ENCODE assay signal across 10 cellular contexts in the genomic region with DNA sequence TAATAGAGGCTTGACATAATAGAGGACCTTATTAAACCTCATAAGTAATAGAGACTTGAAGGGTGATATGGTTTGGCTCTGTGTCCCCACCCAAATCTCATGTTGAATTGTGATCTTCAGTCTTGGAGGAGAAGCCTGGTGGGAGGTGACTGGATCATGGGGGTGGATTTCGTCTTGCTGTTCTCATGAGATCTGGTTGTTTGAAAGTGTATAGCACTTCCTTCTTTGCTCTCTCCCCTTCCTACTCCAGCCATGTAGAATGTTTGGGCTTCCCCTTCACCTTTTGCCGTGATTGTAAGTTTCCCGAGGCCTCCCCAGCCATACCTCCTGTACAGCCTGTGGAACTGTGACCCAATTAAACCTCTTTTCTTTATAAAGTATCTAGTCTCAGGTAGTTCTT. TPM values are rescaled to one million over a fixed set of nuclear protein-coding genes. Genes with fewer than 3 reads are reported as not detected.
DNase-seq lines count a peak whose midpoint lies in the region; ATAC-seq and TF ChIP-seq lines count a peak whose summit lies in the region.
"Had no signal": no experiment of that assay in that cellular context is flagged by ENCODE, and none has a peak within 500 bp of the region (broad histone marks: within the 10 kb centered on the region; RNA-seq: fewer than 3 reads in every experiment).

No MANE protein-coding gene starts in this region.

- H3K36me3 Mint-ChIP-seq in CD4-positive, alpha-beta T cell (ENCODE audit: low read depth): peaks cover 19% of the 10 kb centered on the region
- peaks cover 5% of the 10 kb centered on the region for H3K36me3 Mint-ChIP-seq in activated naive CD8-positive, alpha-beta T cell treated with anti-CD3 and anti-CD28 coated beads, Interleukin-2, amount 50 U/mL, for 24 hours (ENCODE audit: low read depth)

- no peak overlapping the region for H3K4me3 Mint-ChIP-seq in CD4-positive, alpha-beta T cell
- H3K4me3 Mint-ChIP-seq in activated naive CD8-positive, alpha-beta T cell treated with anti-CD3 and anti-CD28 coated beads, Interleukin-2, amount 50 U/mL, for 24 hours: peak overlapping the region; percentile 19

- H3K4me2 ChIP-seq in OCI-LY7 (ENCODE audit: low read length): no peak overlapping the region

- no peak overlapping the region for H3K4me3 ChIP-seq in OCI-LY7 (ENCODE audit: low read depth, low read length, poor library complexity, severe bottlenecking)

- POLR2A ChIA-PET in CD4-positive, alpha-beta T cell (lab: Charles Lee): no interaction called here
- POLR2A ChIA-PET in OCI-LY7 (lab: Charles Lee): no interaction called here

- no peaks in the 10 kb centered on the region for H3K9me3 Mint-ChIP-seq in CD4-positive, alpha-beta T cell
- H3K9me3 Mint-ChIP-seq in activated naive CD8-positive, alpha-beta T cell treated with anti-CD3 and anti-CD28 coated beads, Interleukin-2, amount 50 U/mL, for 24 hours: no peaks in the 10 kb centered on the region

- H3K9me3 ChIP-seq in CD4-positive, alpha-beta T cell (ENCODE audit: control insufficient read depth, low read length): no peaks in the 10 kb centered on the region
- no peaks in the 10 kb centered on the region for H3K9me3 ChIP-seq in OCI-LY7 (ENCODE audit: low read length)

- no TSS peak for BruUV-seq in OCI-LY7 (replicated peaks; lab: Mats Ljungman, UMichigan)

- CTCF ChIA-PET in CD4-positive, alpha-beta T cell (lab: Charles Lee): no interaction called here
- CTCF ChIA-PET in OCI-LY7 (lab: Charles Lee; ENCODE audit: unreplicated experiment): no interaction called here

- no peaks in the 10 kb centered on the region for H3K27me3 Mint-ChIP-seq in CD4-positive, alpha-beta T cell
- H3K27me3 Mint-ChIP-seq in activated naive CD8-positive, alpha-beta T cell treated with anti-CD3 and anti-CD28 coated beads, Interleukin-2, amount 50 U/mL, for 24 hours: no peaks in the 10 kb centered on the region

- H3K27ac ChIP-seq in CD4-positive, alpha-beta T cell (ENCODE audit: low read depth, low read length): no peak overlapping the region
- H3K27ac ChIP-seq in OCI-LY7 (ENCODE audit: low read depth, low read length, poor library complexity, severe bottlenecking): no peak overlapping the region

- intact Hi-C loops in CD4-positive, alpha-beta T cell (cut with DNase I, micrococcal nuclease): no loop called here
- intact Hi-C loops in OCI-LY7 (cut with micrococcal nuclease; ENCODE audit: unreplicated experiment): no loop called here

- 0 out of 2 replicates have a peak, but pooled peaks cover 5% of the 10 kb centered on the region for H4K20me1 ChIP-seq in OCI-LY7 (ENCODE audit: insufficient read depth, low read length)

- peaks cover 19% of the 10 kb centered on the region; the same call in 1 of the 2 replicates for H3K36me3 ChIP-seq in OCI-LY7 (ENCODE audit: insufficient read depth, low read length)

- peaks cover 15% of the 10 kb centered on the region; the same call in 1 of the 2 replicates for H3K79me2 ChIP-seq in OCI-LY7 (ENCODE audit: insufficient read depth, low read depth, low read length)

- H2AFZ ChIP-seq in OCI-LY7 (ENCODE audit: low read length): no peak overlapping the region

- no peaks in the 10 kb centered on the region for H3K4me1 ChIP-seq in OCI-LY7 (ENCODE audit: insufficient read depth, low read length, poor library complexity, severe bottlenecking)

- no peak for TF ChIP-seq CTCF in CD4-positive, alpha-beta T cell (IDR thresholded peaks at IDR 0.05)
- no peak for TF ChIP-seq CTCF in GM13976 (IDR thresholded peaks at IDR 0.05; ENCODE audit: borderline replicate concordance, control extremely low read depth, extremely low read depth, insufficient read depth, missing control alignments)
- no peak for TF ChIP-seq CTCF in OCI-LY7 (conservative IDR thresholded peaks at IDR 0.05; ENCODE audit: low read length)

- no peak for ATAC-seq in CD4-positive, alpha-beta T cell (ENCODE audit: poor library complexity)
- ATAC-seq in GM19023 (IDR thresholded peaks at IDR 0.05; ENCODE audit: unreplicated experiment) (peak; percentile 22), HG03039 (IDR thresholded peaks at IDR 0.05; ENCODE audit: unreplicated experiment) (peak; percentile 34)
- ATAC-seq in activated naive CD8-positive, alpha-beta T cell treated with anti-CD3 and anti-CD28 coated beads, Interleukin-2, amount 50 U/mL, for 24 hours: peak; percentile 2

- peaks cover 34% of the 10 kb centered on the region for H3K4me1 Mint-ChIP-seq in CD4-positive, alpha-beta T cell (ENCODE audit: low read depth)
- peaks cover 37% of the 10 kb centered on the region for H3K4me1 Mint-ChIP-seq in activated naive CD8-positive, alpha-beta T cell treated with anti-CD3 and anti-CD28 coated beads, Interleukin-2, amount 50 U/mL, for 24 hours

- H3K27me3 ChIP-seq in CD4-positive, alpha-beta T cell (ENCODE audit: control insufficient read depth, insufficient read depth, low read length): no peaks in the 10 kb centered on the region

- H3K9me2 ChIP-seq in OCI-LY7 (ENCODE audit: insufficient read depth, low read length): no peaks in the 10 kb centered on the region

- DNase-seq in CD4-positive, alpha-beta T cell: no peak
- no peak for DNase-seq in activated naive CD8-positive, alpha-beta T cell treated with anti-CD3 and anti-CD28 coated beads, Interleukin-2, amount 50 U/mL, for 24 hours
- DNase-seq in GM13976 (ENCODE audit: low spot score) (no peak), OCI-LY7 (ENCODE audit: low spot score) (no peak), SIG-M5 treated with dmso at 0.1 percent for 504 hours (lab: John Stamatoyannopoulos, UW; ENCODE audit: unreplicated experiment) (no peak), NCI-H2227 (lab: John Stamatoyannopoulos, UW; ENCODE audit: unreplicated experiment) (no peak)
- DNase-seq: NCI-H2081, SIG-M5 had no signal

- peak overlapping the region; percentile 70 for H3K27ac Mint-ChIP-seq in CD4-positive, alpha-beta T cell
- peak overlapping the region; percentile 86 for H3K27ac Mint-ChIP-seq in activated naive CD8-positive, alpha-beta T cell treated with anti-CD3 and anti-CD28 coated beads, Interleukin-2, amount 50 U/mL, for 24 hours

- in situ Hi-C loops in GM13976 (cut with MboI; ENCODE audit: low sequenced_read_pairs, unreplicated experiment): loop anchor here (10.0 kb wide), 1 partner anchor 228 kb away; a partner anchor contains a TSS

RNA-seq across cellular contexts. Expression of a gene that starts 8.6 kb away (rescaled TPM):
- 1 to 10 TPM; 4.2 TPM for total RNA-seq in CD4-positive, alpha-beta T cell
- total RNA-seq in OCI-LY7 (2014; rRNA removed; shearing (Covaris generic)): 11.9 and 12.6 TPM in 2 replicates
- total RNA-seq in OCI-LY7 (2022): 5.4 and 6.6 TPM in 2 replicates

RNA-seq across cellular contexts. Expression of a gene that starts 41.2 kb away (rescaled TPM):
- 100 to 1,000 TPM; 120 to 121 TPM for total RNA-seq in CD4-positive, alpha-beta T cell
- total RNA-seq in OCI-LY7 (2014; rRNA removed; shearing (Covaris generic)): 107 and 133 TPM in 2 replicates
- 135 and 159 TPM in 2 replicates for total RNA-seq in OCI-LY7 (2022)
